1 cellular context compared by ENCODE assay signal in the genomic region with DNA sequence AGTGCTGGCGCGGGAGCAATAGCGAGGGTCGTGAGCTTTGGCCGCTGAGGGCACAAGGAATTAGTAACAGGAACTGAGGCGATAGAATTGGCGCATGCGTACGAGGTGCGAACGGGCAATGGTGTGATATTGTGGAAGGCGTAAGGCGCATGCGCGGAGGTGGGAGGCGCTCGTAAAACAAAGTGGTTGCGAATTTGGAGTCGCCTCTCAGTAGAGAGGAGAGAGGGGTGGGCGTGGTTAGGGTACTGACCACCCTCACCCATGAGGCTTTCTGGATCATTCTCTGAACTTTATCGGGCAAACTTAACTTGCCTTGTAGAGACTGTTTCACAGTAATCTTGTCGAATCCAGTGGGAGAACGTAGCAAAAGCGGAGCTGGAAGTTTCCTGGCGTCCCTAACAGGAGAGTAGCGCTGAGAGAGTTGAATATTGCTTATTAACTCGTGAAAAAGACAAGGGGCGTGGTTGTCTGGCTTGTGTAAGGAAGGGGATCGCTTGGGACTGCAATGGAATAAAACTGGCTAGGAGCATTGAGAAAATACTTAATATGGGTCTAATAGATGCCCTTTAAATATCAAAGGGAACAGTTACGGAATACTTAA.
TF ChIP-seq lines count a peak whose summit lies in the region.

No MANE protein-coding gene starts in this region.

TF ChIP-seq in PFSK-1, 5 proteins besides CTCF, POLR2A, EP300 and RAD21:
- TF ChIP-seq SIN3A (IDR thresholded peaks at IDR 0.05; ENCODE audit: borderline replicate concordance, insufficient read depth, low read length) (peak; percentile 69; the same call in 1 of the 2 replicates), POLR2AphosphoS5 (IDR thresholded peaks at IDR 0.05; ENCODE audit: low read depth, low read length) (peak; percentile 63; the same call in 1 of the 2 replicates), REST (IDR thresholded peaks at IDR 0.05; ENCODE audit: insufficient read depth in 1 of 2, low read depth in 2 of 2, low read length in 2 of 2) (peak in 1 of 2 experiments; percentile 5; a peak in 1 of 4 replicates), TAF1 (IDR thresholded peaks at IDR 0.05; ENCODE audit: borderline replicate concordance, insufficient read depth, low read length) (peak; percentile 49), FOXP2 (optimal IDR thresholded peaks at IDR 0.05; ENCODE audit: borderline replicate concordance, extremely low read depth, extremely low read length, insufficient read depth) (no peak)
TF ChIP-seq in PFSK-1: peak in this region for 4.
